ENCODE assay signal across 2 cellular contexts in the genomic region with DNA sequence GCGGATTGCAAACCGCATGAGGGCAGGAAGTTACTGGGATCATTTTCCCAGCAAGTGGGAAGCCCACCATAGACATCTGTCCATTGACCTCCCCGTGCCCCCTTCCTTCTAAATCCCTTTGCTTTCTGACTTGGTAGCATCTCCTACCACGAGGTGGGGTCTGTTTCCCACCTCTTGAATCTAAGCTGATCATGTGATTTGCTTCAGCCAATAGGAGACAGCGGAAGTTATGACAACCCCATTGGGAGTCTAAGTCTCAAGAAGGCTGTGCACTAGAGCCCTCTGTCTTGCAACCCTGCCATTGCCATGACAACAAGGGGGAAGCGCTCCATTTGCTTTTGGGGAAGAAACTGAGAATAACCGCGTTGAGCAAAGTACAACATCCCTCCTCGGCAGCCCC.
TF ChIP-seq lines count a peak whose summit lies in the region.

No MANE protein-coding gene starts in this region.

TF ChIP-seq in A549, 52 proteins besides CTCF, POLR2A, EP300 and RAD21:
- TF ChIP-seq, protein P1, sequence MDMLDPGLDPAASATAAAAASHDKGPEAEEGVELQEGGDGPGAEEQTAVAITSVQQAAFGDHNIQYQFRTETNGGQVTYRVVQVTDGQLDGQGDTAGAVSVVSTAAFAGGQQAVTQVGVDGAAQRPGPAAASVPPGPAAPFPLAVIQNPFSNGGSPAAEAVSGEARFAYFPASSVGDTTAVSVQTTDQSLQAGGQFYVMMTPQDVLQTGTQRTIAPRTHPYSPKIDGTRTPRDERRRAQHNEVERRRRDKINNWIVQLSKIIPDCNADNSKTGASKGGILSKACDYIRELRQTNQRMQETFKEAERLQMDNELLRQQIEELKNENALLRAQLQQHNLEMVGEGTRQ (IDR thresholded peaks at IDR 0.05), result 0 out of 2 replicates have a peak, but pooled peaks have one; percentile 15
- TF ChIP-seq, protein P2, sequence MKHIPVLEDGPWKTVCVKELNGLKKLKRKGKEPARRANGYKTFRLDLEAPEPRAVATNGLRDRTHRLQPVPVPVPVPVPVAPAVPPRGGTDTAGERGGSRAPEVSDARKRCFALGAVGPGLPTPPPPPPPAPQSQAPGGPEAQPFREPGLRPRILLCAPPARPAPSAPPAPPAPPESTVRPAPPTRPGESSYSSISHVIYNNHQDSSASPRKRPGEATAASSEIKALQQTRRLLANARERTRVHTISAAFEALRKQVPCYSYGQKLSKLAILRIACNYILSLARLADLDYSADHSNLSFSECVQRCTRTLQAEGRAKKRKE (CRISPR knock-in tag; IDR thresholded peaks at IDR 0.05; ENCODE audit: low read depth), result no peak
- TF ChIP-seq, protein P3, sequence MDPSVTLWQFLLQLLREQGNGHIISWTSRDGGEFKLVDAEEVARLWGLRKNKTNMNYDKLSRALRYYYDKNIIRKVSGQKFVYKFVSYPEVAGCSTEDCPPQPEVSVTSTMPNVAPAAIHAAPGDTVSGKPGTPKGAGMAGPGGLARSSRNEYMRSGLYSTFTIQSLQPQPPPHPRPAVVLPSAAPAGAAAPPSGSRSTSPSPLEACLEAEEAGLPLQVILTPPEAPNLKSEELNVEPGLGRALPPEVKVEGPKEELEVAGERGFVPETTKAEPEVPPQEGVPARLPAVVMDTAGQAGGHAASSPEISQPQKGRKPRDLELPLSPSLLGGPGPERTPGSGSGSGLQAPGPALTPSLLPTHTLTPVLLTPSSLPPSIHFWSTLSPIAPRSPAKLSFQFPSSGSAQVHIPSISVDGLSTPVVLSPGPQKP (IDR thresholded peaks at IDR 0.05; ENCODE audit: low read depth, low read length), result no peak
- no peak for TF ChIP-seq HOXB13 (CRISPR knock-in tag; IDR thresholded peaks at IDR 0.05; ENCODE audit: low read depth)

TF ChIP-seq in SK-N-SH, 30 proteins besides CTCF, POLR2A, EP300 and RAD21 (continued from another document):
- TF ChIP-seq, protein P4, sequence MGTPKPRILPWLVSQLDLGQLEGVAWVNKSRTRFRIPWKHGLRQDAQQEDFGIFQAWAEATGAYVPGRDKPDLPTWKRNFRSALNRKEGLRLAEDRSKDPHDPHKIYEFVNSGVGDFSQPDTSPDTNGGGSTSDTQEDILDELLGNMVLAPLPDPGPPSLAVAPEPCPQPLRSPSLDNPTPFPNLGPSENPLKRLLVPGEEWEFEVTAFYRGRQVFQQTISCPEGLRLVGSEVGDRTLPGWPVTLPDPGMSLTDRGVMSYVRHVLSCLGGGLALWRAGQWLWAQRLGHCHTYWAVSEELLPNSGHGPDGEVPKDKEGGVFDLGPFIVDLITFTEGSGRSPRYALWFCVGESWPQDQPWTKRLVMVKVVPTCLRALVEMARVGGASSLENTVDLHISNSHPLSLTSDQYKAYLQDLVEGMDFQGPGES (IDR thresholded peaks at IDR 0.05; ENCODE audit: low read depth, low read length), result no peak
- TF ChIP-seq RFX5 (IDR thresholded peaks at IDR 0.05; ENCODE audit: low read length) (no peak), TCF12 (IDR thresholded peaks at IDR 0.05) (no peak), GATA2 (CRISPR knock-in tag; IDR thresholded peaks at IDR 0.05) (no peak), POLR2AphosphoS5 (IDR thresholded peaks at IDR 0.05; ENCODE audit: low read depth, low read length) (no peak), FOXJ3 (CRISPR knock-in tag; IDR thresholded peaks at IDR 0.05) (no peak), FOXM1 (IDR thresholded peaks at IDR 0.05; ENCODE audit: low read depth) (no peak), SMC3 (IDR thresholded peaks at IDR 0.05; ENCODE audit: low read depth, low read length) (no peak), FOSL2 (IDR thresholded peaks at IDR 0.05; ENCODE audit: borderline replicate concordance, low read depth) (no peak), ELF1 (IDR thresholded peaks at IDR 0.05) (no peak), RCOR1 (IDR thresholded peaks at IDR 0.05; ENCODE audit: low read length) (no peak), SIN3A (IDR thresholded peaks at IDR 0.05; ENCODE audit: borderline replicate concordance, low read depth, low read length) (no peak), CHD2 (IDR thresholded peaks at IDR 0.05; ENCODE audit: low read length, partially characterized antibody) (no peak), MEF2A (IDR thresholded peaks at IDR 0.05; ENCODE audit: borderline replicate concordance, low read depth) (no peak)
- TF ChIP-seq, protein P5, sequence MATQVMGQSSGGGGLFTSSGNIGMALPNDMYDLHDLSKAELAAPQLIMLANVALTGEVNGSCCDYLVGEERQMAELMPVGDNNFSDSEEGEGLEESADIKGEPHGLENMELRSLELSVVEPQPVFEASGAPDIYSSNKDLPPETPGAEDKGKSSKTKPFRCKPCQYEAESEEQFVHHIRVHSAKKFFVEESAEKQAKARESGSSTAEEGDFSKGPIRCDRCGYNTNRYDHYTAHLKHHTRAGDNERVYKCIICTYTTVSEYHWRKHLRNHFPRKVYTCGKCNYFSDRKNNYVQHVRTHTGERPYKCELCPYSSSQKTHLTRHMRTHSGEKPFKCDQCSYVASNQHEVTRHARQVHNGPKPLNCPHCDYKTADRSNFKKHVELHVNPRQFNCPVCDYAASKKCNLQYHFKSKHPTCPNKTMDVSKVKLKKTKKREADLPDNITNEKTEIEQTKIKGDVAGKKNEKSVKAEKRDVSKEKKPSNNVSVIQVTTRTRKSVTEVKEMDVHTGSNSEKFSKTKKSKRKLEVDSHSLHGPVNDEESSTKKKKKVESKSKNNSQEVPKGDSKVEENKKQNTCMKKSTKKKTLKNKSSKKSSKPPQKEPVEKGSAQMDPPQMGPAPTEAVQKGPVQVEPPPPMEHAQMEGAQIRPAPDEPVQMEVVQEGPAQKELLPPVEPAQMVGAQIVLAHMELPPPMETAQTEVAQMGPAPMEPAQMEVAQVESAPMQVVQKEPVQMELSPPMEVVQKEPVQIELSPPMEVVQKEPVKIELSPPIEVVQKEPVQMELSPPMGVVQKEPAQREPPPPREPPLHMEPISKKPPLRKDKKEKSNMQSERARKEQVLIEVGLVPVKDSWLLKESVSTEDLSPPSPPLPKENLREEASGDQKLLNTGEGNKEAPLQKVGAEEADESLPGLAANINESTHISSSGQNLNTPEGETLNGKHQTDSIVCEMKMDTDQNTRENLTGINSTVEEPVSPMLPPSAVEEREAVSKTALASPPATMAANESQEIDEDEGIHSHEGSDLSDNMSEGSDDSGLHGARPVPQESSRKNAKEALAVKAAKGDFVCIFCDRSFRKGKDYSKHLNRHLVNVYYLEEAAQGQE (IDR thresholded peaks at IDR 0.05; ENCODE audit: low read depth, low read length), result no peak
- TF ChIP-seq, protein P1 (IDR thresholded peaks at IDR 0.05; ENCODE audit: borderline replicate concordance, low read depth, low read length), result no peak
- TF ChIP-seq, protein P6, sequence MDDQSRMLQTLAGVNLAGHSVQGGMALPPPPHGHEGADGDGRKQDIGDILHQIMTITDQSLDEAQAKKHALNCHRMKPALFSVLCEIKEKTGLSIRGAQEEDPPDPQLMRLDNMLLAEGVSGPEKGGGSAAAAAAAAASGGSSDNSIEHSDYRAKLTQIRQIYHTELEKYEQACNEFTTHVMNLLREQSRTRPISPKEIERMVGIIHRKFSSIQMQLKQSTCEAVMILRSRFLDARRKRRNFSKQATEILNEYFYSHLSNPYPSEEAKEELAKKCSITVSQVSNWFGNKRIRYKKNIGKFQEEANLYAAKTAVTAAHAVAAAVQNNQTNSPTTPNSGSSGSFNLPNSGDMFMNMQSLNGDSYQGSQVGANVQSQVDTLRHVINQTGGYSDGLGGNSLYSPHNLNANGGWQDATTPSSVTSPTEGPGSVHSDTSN (IDR thresholded peaks at IDR 0.05), result no peak
